In genomic region chr3:45027406-45027805, GRCh38 we compare ENCODE assay signal across 20 cellular contexts. TPM values are rescaled to one million over a fixed set of nuclear protein-coding genes. Genes with fewer than 3 reads are reported as not detected.
A peak's percentile ranks its signal among the peaks of the same experiment; 100 is the strongest.
DNase-seq lines count a peak whose midpoint lies in the region; ATAC-seq and TF ChIP-seq lines count a peak whose summit lies in the region.
"Had no signal": no experiment of that assay in that cellular context is flagged by ENCODE, and none has a peak within 500 bp of the region (broad histone marks: within the 10 kb centered on the region; RNA-seq: fewer than 3 reads in every experiment).

No MANE protein-coding gene starts in this region.

- no peak overlapping the region for H3K4me2 ChIP-seq in mammary epithelial cell (ENCODE audit: insufficient read depth, low read depth, low read length)

- H2AFZ ChIP-seq in mammary epithelial cell (ENCODE audit: low read depth, low read length): no peak overlapping the region

- DNase-seq in breast epithelium (ENCODE audit: low spot score in 2 of 2) (no peak), mammary epithelial cell (no peak), upper lobe of right lung (no peak), SHP77 (lab: John Stamatoyannopoulos, UW) (no peak), DMS114 treated with DMSO at 0.1 percent for 48 hours (lab: John Stamatoyannopoulos, UW; ENCODE audit: unreplicated experiment) (no peak), SKM-1 treated with dmso at 0.1 percent for 144 hours (lab: John Stamatoyannopoulos, UW; ENCODE audit: unreplicated experiment) (no peak)
- DNase-seq: activated CD4-positive, alpha-beta memory T cell treated with anti-CD3 and anti-CD28 coated beads for 36 hours; activated naive CD4-positive, alpha-beta T cell; naive B cell; NCI-H1417 treated with DMSO at 0.1 percent for 48 hours; NCI-H526 treated with DMSO at 0.1 percent for 48 hours; OCI-M1 had no signal

- peaks cover 6 to 8% of the 10 kb centered on the region in 2 donors for H3K4me1 ChIP-seq in breast epithelium
- H3K4me1 ChIP-seq in mammary epithelial cell (ENCODE audit: insufficient read depth, low read length): peaks cover 15% of the 10 kb centered on the region
- H3K4me1 ChIP-seq in gastroesophageal sphincter: peaks cover 3 to 62% (median 52%) of the 10 kb centered on the region in 3 donors
- H3K4me1 ChIP-seq in rectal smooth muscle tissue (ENCODE audit: control insufficient read depth, insufficient read depth, low read length): peaks cover 18% of the 10 kb centered on the region
- peaks cover 31% of the 10 kb centered on the region for H3K4me1 ChIP-seq in upper lobe of right lung

- TF ChIP-seq POLR2A in breast epithelium (IDR thresholded peaks at IDR 0.05) (no peak), gastroesophageal sphincter (IDR thresholded peaks at IDR 0.05) (no peak)

- no TSS peak for BruUV-seq in mammary epithelial cell (replicated peaks; lab: Mats Ljungman, UMichigan)

- dilution Hi-C loops in mammary epithelial cell (cut with HindIII; ENCODE audit: low sequenced_read_pairs): no loop called here

- no peaks in the 10 kb centered on the region for H3K9me3 ChIP-seq in breast epithelium
- H3K9me3 ChIP-seq in mammary epithelial cell (replicated peaks; ENCODE audit: insufficient read depth, low read length): no peaks in the 10 kb centered on the region
- no peaks in the 10 kb centered on the region for H3K9me3 ChIP-seq in gastroesophageal sphincter
- no peaks in the 10 kb centered on the region for H3K9me3 ChIP-seq in upper lobe of right lung
- H3K9me3 ChIP-seq: SJSA1 had no signal

- TF ChIP-seq CTCF in breast epithelium (IDR thresholded peaks at IDR 0.05) (no peak), mammary epithelial cell (conservative IDR thresholded peaks at IDR 0.05 in 1 of 2, IDR thresholded peaks at IDR 0.05 in 1 of 2; ENCODE audit: extremely low read depth in 1 of 2, insufficient read depth in 1 of 2, low read depth in 1 of 2, low read length in 2 of 2) (no peak), gastroesophageal sphincter (IDR thresholded peaks at IDR 0.05) (no peak), upper lobe of right lung (IDR thresholded peaks at IDR 0.05) (no peak)

- WGBS in mammary epithelial cell (ENCODE audit: low coverage, missing lambda C conversion rate): 100% methylated on average over 4 of the region's 4 CpGs
- WGBS in gastroesophageal sphincter (ENCODE audit: low coverage in 1 of 2), 2 donors: 23 to 35% methylated on average over 4 of the region's 4 CpGs

- H3K79me2 ChIP-seq in mammary epithelial cell (ENCODE audit: insufficient read depth, low read length): no peaks in the 10 kb centered on the region

- H3K4me3 ChIP-seq in breast epithelium (peak overlapping the region in 2 of 3 donors; percentile 15 to 36), mammary epithelial cell (replicated peaks in 1 of 3; ENCODE audit: insufficient read depth in 1 of 3, low read depth in 2 of 3, low read length in 3 of 3) (no peak overlapping the region), gastroesophageal sphincter (peak overlapping the region in 1 of 2 donors; percentile 44), rectal smooth muscle tissue (ENCODE audit: low read length) (peak overlapping the region; percentile 47), upper lobe of right lung (peak overlapping the region; percentile 46)
- H3K4me3 ChIP-seq: SJSA1 had no signal

- H3K27me3 ChIP-seq in breast epithelium (no peaks in the 10 kb centered on the region), mammary epithelial cell (ENCODE audit: insufficient read depth, low read length) (no peaks in the 10 kb centered on the region), gastroesophageal sphincter (no peaks in the 10 kb centered on the region), rectal smooth muscle tissue (ENCODE audit: control insufficient read depth, insufficient read depth, low read length) (no peaks in the 10 kb centered on the region), upper lobe of right lung (no peaks in the 10 kb centered on the region)
- H3K27me3 ChIP-seq: SJSA1 had no signal

- ATAC-seq in gastroesophageal sphincter: no peak
- no peak for ATAC-seq in upper lobe of right lung
- ATAC-seq: left lobe of liver had no signal

- H4K20me1 ChIP-seq in mammary epithelial cell (ENCODE audit: insufficient read depth, low read length): no peaks in the 10 kb centered on the region

- H3K36me3 ChIP-seq in breast epithelium (no peaks in the 10 kb centered on the region), mammary epithelial cell (ENCODE audit: insufficient read depth, low read length) (no peaks in the 10 kb centered on the region), gastroesophageal sphincter (peaks cover 0 to 16% of the 10 kb centered on the region in 2 donors), rectal smooth muscle tissue (ENCODE audit: control insufficient read depth, insufficient read depth, low read length) (no peaks in the 10 kb centered on the region), upper lobe of right lung (no peaks in the 10 kb centered on the region)
- H3K36me3 ChIP-seq: SJSA1 had no signal

- no peak overlapping the region for H3K9ac ChIP-seq in mammary epithelial cell (ENCODE audit: insufficient read depth, low read length)
- no peak overlapping the region for H3K9ac ChIP-seq in rectal smooth muscle tissue (ENCODE audit: low read length)

- H3K27ac ChIP-seq in breast epithelium (peak overlapping the region; percentile 2 to 80), mammary epithelial cell (ENCODE audit: insufficient read depth, low read depth, low read length) (no peak overlapping the region), gastroesophageal sphincter (peak overlapping the region in 3 of 4 donors; percentile 77 to 81 (median 80)), rectal smooth muscle tissue (ENCODE audit: low read depth, low read length) (peak overlapping the region; percentile 29), upper lobe of right lung (peak overlapping the region; percentile 87)
- H3K27ac ChIP-seq: 22Rv1 had no signal

- intact Hi-C loops in breast epithelium (cut with DNase I; ENCODE audit: low total_unique reads) (no loop called here), mammary epithelial cell (cut with micrococcal nuclease) (loop anchor here (5.0 kb wide), 1 partner anchor 110 kb away; no protein-coding TSS in a partner anchor), upper lobe of right lung (cut with DNase I) (no loop called here)

- in situ Hi-C loops in mammary epithelial cell (cut with MboI; ENCODE audit: low sequenced_read_pairs in 2 of 2): loop anchor here in 1 of 2 donors (25.0 kb wide), 1 partner anchor 635 kb away; no protein-coding TSS in a partner anchor

- no peak for TF ChIP-seq EP300 in gastroesophageal sphincter (IDR thresholded peaks at IDR 0.05)

- CTCF ChIA-PET in mammary epithelial cell (lab: Charles Lee; ENCODE audit: low non-redundant PET): no interaction called here

RNA-seq across cellular contexts. Expression of gene CLEC3B, which starts 1.3 kb away (rescaled TPM):
- total RNA-seq in breast epithelium (100 to 1,000 TPM in 1 of 3 donors, 10 to 100 TPM in 2; 18.3 to 479 (median 55.7) TPM), mammary epithelial cell (under 1 TPM in 1 of 2 donors, not detected in 1; 0.33 TPM), gastroesophageal sphincter (100 to 1,000 TPM in 1 of 4 donors, 10 to 100 TPM in 3; 20.4 to 127 (median 77.6) TPM), upper lobe of right lung (265 TPM)
- polyA plus RNA-seq in mammary epithelial cell: 0.11 TPM
- not detected for polyA minus RNA-seq in mammary epithelial cell
- total RNA-seq: activated CD4-positive, alpha-beta memory T cell treated with anti-CD3 and anti-CD28 coated beads for 36 hours; B cell; endothelial cell of umbilical vein; MCF 10A had no signal

RNA-seq across cellular contexts. Expression of gene EXOSC7, which starts 51.4 kb away (rescaled TPM):
- total RNA-seq in breast epithelium: 10 to 100 TPM; 39.0 to 54.9 (median 43.0) TPM
- 10 to 100 TPM; 34.5 to 59.8 TPM for total RNA-seq in mammary epithelial cell
- polyA plus RNA-seq in mammary epithelial cell: 93.4 TPM
- 50.0 TPM for polyA minus RNA-seq in mammary epithelial cell
- 10 to 100 TPM; 40.6 to 52.8 (median 46.0) TPM for total RNA-seq in gastroesophageal sphincter
- total RNA-seq in upper lobe of right lung: 36.2 TPM

RNA-seq across cellular contexts. Expression of gene ZDHHC3, which starts 51.4 kb away (rescaled TPM):
- 100 to 1,000 TPM in 1 of 3 donors, 10 to 100 TPM in 2; 69.5 to 120 (median 71.9) TPM for total RNA-seq in breast epithelium
- total RNA-seq in mammary epithelial cell: 100 to 1,000 TPM in 1 of 2 donors, 10 to 100 TPM in 1; 85.7 to 106 TPM
- polyA plus RNA-seq in mammary epithelial cell: 192 TPM
- 314 TPM for polyA minus RNA-seq in mammary epithelial cell
- 10 to 100 TPM; 66.6 to 91.2 (median 78.5) TPM for total RNA-seq in gastroesophageal sphincter
- 125 TPM for total RNA-seq in upper lobe of right lung

Comparison
In these comparisons a context has a peak if more than half of its experiments do, and no peak if none do; other contexts are left out.
1. H3K4me3 ChIP-seq: peak in breast epithelium (2 of 3), rectal smooth muscle tissue (single experiment) and upper lobe of right lung (single experiment); none in mammary epithelial cell (0 of 3).
2. RNA of gene CLEC3B, which starts 1.3 kb away (total RNA-seq): 265 TPM in upper lobe of right lung (single experiment), 20.4 to 127 TPM in gastroesophageal sphincter and 18.3 to 479 TPM in breast epithelium; 0.33 TPM in mammary epithelial cell; every median in the first group is over 10 times any median in the second.